In the genomic region with DNA sequence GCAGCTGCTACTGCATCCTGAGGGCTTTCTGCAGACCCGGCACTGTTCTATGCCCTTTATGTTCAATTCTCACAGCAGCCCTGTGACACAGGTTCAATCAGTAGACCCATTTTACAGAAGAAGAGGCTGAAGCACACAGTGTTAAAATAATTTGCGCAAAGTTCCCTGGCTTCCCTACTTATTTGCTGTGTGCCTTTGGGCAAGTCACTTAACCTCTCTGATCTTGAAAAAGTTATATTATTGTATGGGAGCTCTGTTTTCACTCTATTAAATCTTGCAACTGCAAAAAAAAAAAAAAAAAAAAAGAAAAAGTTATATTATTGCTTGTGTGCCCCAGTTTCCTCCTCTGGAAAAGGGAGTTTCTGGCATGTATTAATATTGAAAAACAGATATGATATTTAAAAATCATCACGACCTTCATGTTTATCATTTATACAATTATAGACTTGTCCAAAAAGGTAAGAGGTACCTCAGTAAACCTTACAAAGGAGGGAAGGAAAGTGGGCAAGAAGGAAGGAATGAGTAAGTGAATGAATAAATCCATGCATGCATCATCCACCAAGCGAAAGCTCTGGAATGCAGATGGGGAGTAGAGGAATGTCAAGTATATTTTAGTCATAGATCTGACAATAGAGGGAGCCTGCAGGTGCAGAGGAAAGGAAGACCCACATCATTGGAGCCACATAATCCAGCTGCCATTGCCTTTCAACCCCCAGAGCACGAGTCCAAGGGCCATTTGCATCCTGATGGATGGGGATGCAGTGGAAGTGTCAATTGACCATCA, we compare ENCODE assay signal across 1 cellular context.
TF ChIP-seq lines count a peak whose summit lies in the region.

No MANE protein-coding gene starts in this region.

TF ChIP-seq in GM23338, 12 proteins besides CTCF, POLR2A, EP300 and RAD21 (continued from another document):
- TF ChIP-seq, protein P1, sequence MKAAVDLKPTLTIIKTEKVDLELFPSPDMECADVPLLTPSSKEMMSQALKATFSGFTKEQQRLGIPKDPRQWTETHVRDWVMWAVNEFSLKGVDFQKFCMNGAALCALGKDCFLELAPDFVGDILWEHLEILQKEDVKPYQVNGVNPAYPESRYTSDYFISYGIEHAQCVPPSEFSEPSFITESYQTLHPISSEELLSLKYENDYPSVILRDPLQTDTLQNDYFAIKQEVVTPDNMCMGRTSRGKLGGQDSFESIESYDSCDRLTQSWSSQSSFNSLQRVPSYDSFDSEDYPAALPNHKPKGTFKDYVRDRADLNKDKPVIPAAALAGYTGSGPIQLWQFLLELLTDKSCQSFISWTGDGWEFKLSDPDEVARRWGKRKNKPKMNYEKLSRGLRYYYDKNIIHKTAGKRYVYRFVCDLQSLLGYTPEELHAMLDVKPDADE (IDR thresholded peaks at IDR 0.05): no peak
- TF ChIP-seq EZH2 (IDR thresholded peaks at IDR 0.05; ENCODE audit: low read depth, unreplicated experiment): no peak
- no peak for TF ChIP-seq ZNF331 (CRISPR knock-in tag; IDR thresholded peaks at IDR 0.05; ENCODE audit: low read depth)
- no peak for TF ChIP-seq ZNF114 (CRISPR knock-in tag; IDR thresholded peaks at IDR 0.05)
- no peak for TF ChIP-seq CREB1 (CRISPR knock-in tag; IDR thresholded peaks at IDR 0.05; ENCODE audit: low read depth)
